In the genomic region with DNA sequence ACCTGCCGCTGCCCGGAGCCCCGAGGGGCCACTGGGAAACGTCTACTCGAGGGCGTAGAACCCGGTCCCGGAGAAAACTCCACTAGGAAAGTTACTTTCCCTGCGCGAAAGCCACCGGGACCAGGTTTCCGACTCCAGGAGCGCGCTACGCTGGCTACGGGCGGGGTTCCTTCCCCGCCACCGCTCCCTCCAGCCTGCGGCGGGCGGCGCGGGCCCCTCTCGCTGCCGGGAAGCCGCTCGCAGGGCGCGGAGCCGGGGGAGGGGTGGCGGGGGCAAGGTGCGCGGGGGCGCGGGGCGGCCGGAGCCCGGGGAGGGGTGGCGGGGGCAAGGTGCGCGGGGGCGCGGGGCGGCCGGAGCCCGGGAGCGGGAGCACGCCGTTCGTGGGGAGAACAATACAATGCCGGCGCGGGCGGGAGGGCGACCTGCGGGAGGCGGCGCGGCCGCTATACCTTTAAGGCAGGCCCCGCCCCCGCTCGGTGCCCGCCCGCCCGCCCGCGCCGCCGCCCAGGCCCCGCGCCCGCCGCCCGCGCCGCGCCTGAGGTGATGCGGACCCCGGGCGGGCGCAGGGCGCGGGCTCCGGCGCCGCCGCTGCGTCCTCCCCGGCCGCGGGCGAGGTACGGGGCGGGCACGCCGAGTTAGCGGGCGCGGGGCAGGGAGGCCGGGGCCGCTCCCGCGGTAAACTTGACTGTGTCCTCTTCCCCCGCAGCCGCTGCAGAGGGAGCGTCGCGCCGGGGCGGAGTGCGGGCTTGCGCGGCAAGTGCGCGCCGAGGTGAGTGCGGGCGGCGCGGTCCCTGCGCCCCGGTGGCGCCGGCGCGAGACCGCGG, we compare ENCODE assay signal across 8 cellular contexts.
A peak's percentile ranks its signal among the peaks of the same experiment; 100 is the strongest.
DNase-seq lines count a peak whose midpoint lies in the region; ATAC-seq and TF ChIP-seq lines count a peak whose summit lies in the region.

No MANE protein-coding gene starts in this region.

- H3K4me3 Mint-ChIP-seq in naive thymus-derived CD4-positive, alpha-beta T cell = peak overlapping the region in 5 of 10 donors; percentile 80 to 87 (median 81)

- POLR2A ChIA-PET in naive thymus-derived CD4-positive, alpha-beta T cell (lab: Charles Lee) = no interaction called here

- peaks cover 28 to 40% (median 36%) of the 10 kb centered on the region in 5 donors for H3K27me3 Mint-ChIP-seq in naive thymus-derived CD4-positive, alpha-beta T cell

- CTCF ChIA-PET in naive thymus-derived CD4-positive, alpha-beta T cell (lab: Charles Lee) = no interaction called here

- no peak for TF ChIP-seq EP300 in esophagus muscularis mucosa (IDR thresholded peaks at IDR 0.05)

- DNase-seq in DMS53 treated with DMSO at 0.1 percent for 48 hours (lab: John Stamatoyannopoulos, UW; ENCODE audit: unreplicated experiment) (peak; percentile 28), NCI-H1092 treated with DMSO at 0.1 percent for 48 hours (lab: John Stamatoyannopoulos, UW) (peak; percentile 50), esophagus muscularis mucosa (ENCODE audit: extremely low spot score) (no peak), uterus (peak; percentile 54 to 72), posterior vena cava (ENCODE audit: low spot score) (no peak)
- peak; percentile 67 for DNase-seq in activated CD8-positive, alpha-beta memory T cell treated with anti-CD3 and anti-CD28 coated beads for 24 hours
- peak in 6 of 9 donors; percentile 7 to 63 (median 18) for DNase-seq in naive thymus-derived CD4-positive, alpha-beta T cell

- H3K9me3 ChIP-seq in esophagus muscularis mucosa (no peaks in the 10 kb centered on the region), uterus (no peaks in the 10 kb centered on the region)
- H3K9me3 ChIP-seq in naive thymus-derived CD4-positive, alpha-beta T cell (ENCODE audit: control insufficient read depth in 2 of 3, low read length in 3 of 3) = no peaks in the 10 kb centered on the region

- peaks cover 0 to 2% (median 0%) of the 10 kb centered on the region in 11 donors for H3K9me3 Mint-ChIP-seq in naive thymus-derived CD4-positive, alpha-beta T cell

- H3K27ac ChIP-seq in esophagus muscularis mucosa (replicated peaks in 1 of 4) = peak overlapping the region; percentile 98 to 100 (median 98)
- no peak overlapping the region for H3K27ac ChIP-seq in naive thymus-derived CD4-positive, alpha-beta T cell (ENCODE audit: low read depth, low read length)
- H3K27ac ChIP-seq in uterus = peak overlapping the region; percentile 100

- no peak overlapping the region for H3K27ac Mint-ChIP-seq in naive thymus-derived CD4-positive, alpha-beta T cell

- ATAC-seq in GM21576 (IDR thresholded peaks at IDR 0.05; ENCODE audit: unreplicated experiment) = peak; percentile 59
- ATAC-seq in naive thymus-derived CD4-positive, alpha-beta T cell = peak; percentile 74

- peaks cover 13 to 58% (median 53%) of the 10 kb centered on the region in 4 donors for H3K4me1 ChIP-seq in esophagus muscularis mucosa
- peaks cover 7% of the 10 kb centered on the region in 2 donors for H3K4me1 ChIP-seq in naive thymus-derived CD4-positive, alpha-beta T cell (ENCODE audit: control insufficient read depth in 2 of 2, insufficient read depth in 2 of 2, low read length in 2 of 2)
- H3K4me1 ChIP-seq in uterus = peaks cover 0 to 6% of the 10 kb centered on the region in 2 donors

- TF ChIP-seq CTCF in esophagus muscularis mucosa (IDR thresholded peaks at IDR 0.05) (no peak), uterus (IDR thresholded peaks at IDR 0.05) (peak in 1 of 4 experiments; percentile 11)

- H3K36me3 ChIP-seq in esophagus muscularis mucosa (peaks cover 0 to 11% (median 3%) of the 10 kb centered on the region in 4 donors), uterus (no peaks in the 10 kb centered on the region)
- no peaks in the 10 kb centered on the region for H3K36me3 ChIP-seq in naive thymus-derived CD4-positive, alpha-beta T cell (ENCODE audit: control insufficient read depth in 2 of 3, insufficient read depth in 3 of 3, low read length in 3 of 3)

- H3K27me3 ChIP-seq in esophagus muscularis mucosa (no peaks in the 10 kb centered on the region), uterus (no peaks in the 10 kb centered on the region)
- H3K27me3 ChIP-seq in naive thymus-derived CD4-positive, alpha-beta T cell (ENCODE audit: control insufficient read depth in 2 of 2, insufficient read depth in 2 of 2, low read length in 2 of 2) = peaks cover 11 to 13% of the 10 kb centered on the region in 2 donors

- TF ChIP-seq POLR2A in esophagus muscularis mucosa (IDR thresholded peaks at IDR 0.05; ENCODE audit: low read depth) = no peak
- peak; percentile 39 to 51 for TF ChIP-seq POLR2A in uterus (IDR thresholded peaks at IDR 0.05)

- H3K4me1 Mint-ChIP-seq in naive thymus-derived CD4-positive, alpha-beta T cell = peaks cover 0 to 27% (median 9%) of the 10 kb centered on the region in 7 donors

- WGBS in esophagus muscularis mucosa = no CpG with 5 or more reads among the region's 130 CpGs

- H3K4me3 ChIP-seq in esophagus muscularis mucosa (peak overlapping the region; percentile 74 to 93 (median 90)), uterus (peak overlapping the region; percentile 75 to 88)
- peak overlapping the region; percentile 51 for H3K4me3 ChIP-seq in naive thymus-derived CD4-positive, alpha-beta T cell (ENCODE audit: low read length)

- intact Hi-C loops in esophagus muscularis mucosa (cut with DNase I) (loop anchor here (5.0 kb wide), 4 partner anchors 53 to 222 kb away; no protein-coding TSS in a partner anchor), uterus (cut with DNase I; ENCODE audit: low total_unique reads) (loop anchor here (5.0 to 10.0 kb wide), 2 partner anchors 82 to 220 kb away; no protein-coding TSS in a partner anchor), posterior vena cava (cut with DNase I) (loop anchor here (2.0 to 10.0 kb wide), 3 partner anchors 97 to 200 kb away; no protein-coding TSS in a partner anchor)
- intact Hi-C loops in naive thymus-derived CD4-positive, alpha-beta T cell (cut with micrococcal nuclease) = loop anchor here in 1 of 2 donors (2.0 to 5.0 kb wide), 3 partner anchors 52 to 278 kb away; partner anchors contain the start of gene AOPEP

- peaks cover 0 to 11% (median 6%) of the 10 kb centered on the region in 5 donors for H3K36me3 Mint-ChIP-seq in naive thymus-derived CD4-positive, alpha-beta T cell

Comparison
In these comparisons a context has a peak if more than half of its experiments do, and no peak if none do; other contexts are left out.
1. DNase-seq: peak in DMS53 treated with DMSO at 0.1 percent for 48 hours (single experiment), NCI-H1092 treated with DMSO at 0.1 percent for 48 hours (single experiment), activated CD8-positive, alpha-beta memory T cell treated with anti-CD3 and anti-CD28 coated beads for 24 hours (single experiment), naive thymus-derived CD4-positive, alpha-beta T cell (6 of 9) and uterus (2 of 2); none in esophagus muscularis mucosa (single experiment) and posterior vena cava (single experiment).
2. Peak in every context shown above with its lines, with median percentiles within 50 percentile points of each other: H3K4me3 ChIP-seq.